1 cellular context compared by ENCODE assay signal in genomic region chr9:112887377-112887776, GRCh38.
TF ChIP-seq lines count a peak whose summit lies in the region.

No MANE protein-coding gene starts in this region.

TF ChIP-seq in WTC11, 78 proteins besides CTCF, POLR2A, EP300 and RAD21 (continued from another document):
- TF ChIP-seq FOXP1 (CRISPR knock-in tag; IDR thresholded peaks at IDR 0.05; ENCODE audit: borderline replicate concordance) (no peak), ZNF396 (CRISPR knock-in tag; IDR thresholded peaks at IDR 0.05; ENCODE audit: borderline replicate concordance) (no peak), FOXJ3 (CRISPR knock-in tag; IDR thresholded peaks at IDR 0.05; ENCODE audit: borderline replicate concordance) (no peak)
- TF ChIP-seq, protein P1, sequence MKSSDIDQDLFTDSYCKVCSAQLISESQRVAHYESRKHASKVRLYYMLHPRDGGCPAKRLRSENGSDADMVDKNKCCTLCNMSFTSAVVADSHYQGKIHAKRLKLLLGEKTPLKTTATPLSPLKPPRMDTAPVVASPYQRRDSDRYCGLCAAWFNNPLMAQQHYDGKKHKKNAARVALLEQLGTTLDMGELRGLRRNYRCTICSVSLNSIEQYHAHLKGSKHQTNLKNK (CRISPR knock-in tag; IDR thresholded peaks at IDR 0.05), result no peak
